Comparison of ENCODE assay signal across 16 cellular contexts in genomic region chr1:4317207-4317606, GRCh38.
DNase-seq lines count a peak whose midpoint lies in the region; TF ChIP-seq lines count a peak whose summit lies in the region.
"Had no signal": no experiment of that assay in that cellular context is flagged by ENCODE, and none has a peak within 500 bp of the region (broad histone marks: within the 10 kb centered on the region; RNA-seq: fewer than 3 reads in every experiment).

No MANE protein-coding gene starts in this region.

- H3K27me3 Mint-ChIP-seq in type B pancreatic cell (peaks cover 2% of the 10 kb centered on the region), Caco-2 (ENCODE audit: insufficient read depth, unreplicated experiment) (no peaks in the 10 kb centered on the region)

- BruUV-seq in Caco-2 (replicated peaks; lab: Mats Ljungman, UMichigan): no TSS peak

- no peaks in the 10 kb centered on the region for H3K36me3 Mint-ChIP-seq in type B pancreatic cell
- no peaks in the 10 kb centered on the region for H3K36me3 Mint-ChIP-seq in Caco-2 (ENCODE audit: insufficient read depth, unreplicated experiment)
- H3K36me3 Mint-ChIP-seq: CD14-positive monocyte; CD4-positive, alpha-beta memory T cell had no signal

- H3K4me3 ChIP-seq in WERI-Rb-1 (ENCODE audit: low read depth, low read length): no peak overlapping the region
- no peak overlapping the region for H3K4me3 ChIP-seq in Caco-2 (ENCODE audit: low read depth, low read length)
- H3K4me3 ChIP-seq: BLaER1 had no signal

- DNase-seq in NCI-H82 (lab: John Stamatoyannopoulos, UW) (peak; percentile 19), NCI-H82 treated with DMSO at 0.1 percent for 48 hours (lab: John Stamatoyannopoulos, UW; ENCODE audit: unreplicated experiment) (no peak), WERI-Rb-1 (peak; percentile 22), iPS-NIHi7 (ENCODE audit: extremely low spot score) (peak; percentile 80), type B pancreatic cell (ENCODE audit: extremely low spot score, unreplicated experiment) (no peak), Caco-2 (no peak), NCI-H146 (lab: John Stamatoyannopoulos, UW) (no peak)
- DNase-seq in activated CD4-positive, alpha-beta T cell treated with anti-CD3 and anti-CD28 coated beads, Interleukin-2, amount 50 U/mL, for 1 hour: no peak
- DNase-seq: 8988T; Calu3; CD4-positive, alpha-beta memory T cell; GDM1; GOT3; HCEC 1CT had no signal

- H3K4me3 Mint-ChIP-seq in type B pancreatic cell: no peak overlapping the region
- no peak overlapping the region for H3K4me3 Mint-ChIP-seq in Caco-2 (ENCODE audit: unreplicated experiment)
- H3K4me3 Mint-ChIP-seq: CD14-positive monocyte; CD4-positive, alpha-beta memory T cell had no signal

- intact Hi-C loops in Caco-2 (cut with micrococcal nuclease; ENCODE audit: unreplicated experiment): no loop called here

- H3K27me3 ChIP-seq in WERI-Rb-1 (ENCODE audit: insufficient read depth, low read depth, severe bottlenecking) (no peaks in the 10 kb centered on the region), Caco-2 (replicated peaks; ENCODE audit: control insufficient read depth, insufficient read depth, low read length) (no peaks in the 10 kb centered on the region)
- H3K27me3 ChIP-seq: BLaER1 had no signal

- H3K4me1 ChIP-seq in Caco-2: no peaks in the 10 kb centered on the region

- H3K9me3 Mint-ChIP-seq in type B pancreatic cell: peaks cover 6% of the 10 kb centered on the region
- H3K9me3 Mint-ChIP-seq in Caco-2 (ENCODE audit: unreplicated experiment): peaks cover 25% of the 10 kb centered on the region

- CTCF ChIA-PET in Caco-2 (lab: Charles Lee): no interaction called here

- H3K9me3 ChIP-seq in WERI-Rb-1 (ENCODE audit: severe bottlenecking) (peaks cover 11% of the 10 kb centered on the region), Caco-2 (no peaks in the 10 kb centered on the region)

- no peak overlapping the region for H3K27ac ChIP-seq in WERI-Rb-1
- H3K27ac ChIP-seq: BLaER1 had no signal

- POLR2A ChIA-PET in Caco-2 (lab: Charles Lee): no interaction called here

- H3K36me3 ChIP-seq in WERI-Rb-1 (no peaks in the 10 kb centered on the region), Caco-2 (ENCODE audit: control insufficient read depth, insufficient read depth, low read length) (no peaks in the 10 kb centered on the region)
- H3K36me3 ChIP-seq: BLaER1 had no signal

- H3K27ac Mint-ChIP-seq in type B pancreatic cell: no peak overlapping the region
- H3K27ac Mint-ChIP-seq in Caco-2 (ENCODE audit: unreplicated experiment): no peak overlapping the region
- H3K27ac Mint-ChIP-seq: CD14-positive monocyte; CD4-positive, alpha-beta memory T cell had no signal

- peak; percentile 60 for TF ChIP-seq CTCF in WERI-Rb-1 (IDR thresholded peaks at IDR 0.05; ENCODE audit: low read depth, low read length)
- TF ChIP-seq CTCF in type B pancreatic cell (conservative IDR thresholded peaks at IDR 0.05): peak; percentile 21
- TF ChIP-seq CTCF in Caco-2 (IDR thresholded peaks at IDR 0.05; ENCODE audit: insufficient read depth in 1 of 2, low read depth in 1 of 2, low read length in 1 of 2, severe bottlenecking in 1 of 2, unreplicated experiment in 1 of 2): no peak

- H3K4me1 Mint-ChIP-seq in type B pancreatic cell (ENCODE audit: unreplicated experiment) (no peaks in the 10 kb centered on the region), Caco-2 (ENCODE audit: low read depth, unreplicated experiment) (no peaks in the 10 kb centered on the region)
- H3K4me1 Mint-ChIP-seq: CD14-positive monocyte; CD4-positive, alpha-beta memory T cell had no signal

Comparison
In these comparisons a context has a peak if more than half of its experiments do, and no peak if none do; other contexts are left out.
1. DNase-seq: peak in NCI-H82 (single experiment), WERI-Rb-1 (single experiment) and iPS-NIHi7 (single experiment); none in NCI-H82 treated with DMSO at 0.1 percent for 48 hours (single experiment), type B pancreatic cell (single experiment), Caco-2 (0 of 2), NCI-H146 (single experiment) and activated CD4-positive, alpha-beta T cell treated with anti-CD3 and anti-CD28 coated beads, Interleukin-2, amount 50 U/mL, for 1 hour (single experiment).
2. CTCF ChIP-seq: peak in WERI-Rb-1 (single experiment) and type B pancreatic cell (single experiment); none in Caco-2 (0 of 2).